Comparison of ENCODE assay signal across 1 cellular context in genomic region chr5:83437697-83438096, GRCh38. TPM values are rescaled to one million over a fixed set of nuclear protein-coding genes. Genes with fewer than 3 reads are reported as not detected.
"Had no signal": no experiment of that assay in that cellular context is flagged by ENCODE, and none has a peak within 500 bp of the region (broad histone marks: within the 10 kb centered on the region; RNA-seq: fewer than 3 reads in every experiment).

No MANE protein-coding gene starts in this region.

RNA-seq across cellular contexts. Expression of gene VCAN, which starts 33.8 kb away (rescaled TPM):
- total RNA-seq: HT-29 had no signal
